11 cellular contexts compared by ENCODE assay signal in genomic region chr22:44109417-44109816, GRCh38.
"Had no signal": no experiment of that assay in that cellular context is flagged by ENCODE, and none has a peak within 500 bp of the region (broad histone marks: within the 10 kb centered on the region; RNA-seq: fewer than 3 reads in every experiment).

No MANE protein-coding gene starts in this region.

- H3K27ac Mint-ChIP-seq: stimulated activated naive CD8-positive, alpha-beta T cell treated with anti-CD3 and anti-CD28 coated beads, Interleukin-15, Interleukin-2, amounts not matched to agents 100 ng/mL and 50 ng/mL, for 24 hours had no signal

- DNase-seq: activated CD4-positive, alpha-beta T cell treated with anti-CD3 and anti-CD28 coated beads, Interleukin-2, amount 50 U/mL, for 4 hours; activated naive CD4-positive, alpha-beta T cell treated with anti-CD3 and anti-CD28 coated beads, Interleukin-2, amount 50 U/mL, for 16 hours; activated T-cell treated with anti-CD3 and anti-CD28 coated beads, Interleukin-2, amount 50 U/mL, for 1 hour; dermis blood vessel endothelial cell; erythroblast; foreskin keratinocyte; midbrain; stimulated activated CD4-positive, alpha-beta T cell treated with anti-CD3 and anti-CD28 coated beads, Interleukin-2, amount 100 ng/mL, for 48 hours had no signal

- H3K4me3 Mint-ChIP-seq: stimulated activated naive CD8-positive, alpha-beta T cell treated with anti-CD3 and anti-CD28 coated beads, Interleukin-15, Interleukin-2, amounts not matched to agents 100 ng/mL and 50 ng/mL, for 24 hours had no signal

- H3K27me3 Mint-ChIP-seq: naive B cell; stimulated activated naive CD8-positive, alpha-beta T cell treated with anti-CD3 and anti-CD28 coated beads, Interleukin-15, Interleukin-2, amounts not matched to agents 100 ng/mL and 50 ng/mL, for 24 hours had no signal

- H3K9me3 Mint-ChIP-seq: naive B cell; stimulated activated naive CD8-positive, alpha-beta T cell treated with anti-CD3 and anti-CD28 coated beads, Interleukin-15, Interleukin-2, amounts not matched to agents 100 ng/mL and 50 ng/mL, for 24 hours had no signal

- H3K27me3 ChIP-seq: foreskin keratinocyte had no signal

- H3K4me1 ChIP-seq: foreskin keratinocyte had no signal

- ATAC-seq: activated CD4-positive, CD25-positive, alpha-beta regulatory T cell treated with anti-CD3 and anti-CD28 coated beads, Interleukin-2, amount 50 U/mL, for 24 hours; foreskin keratinocyte had no signal

- H3K27ac ChIP-seq: foreskin keratinocyte had no signal
